9 cellular contexts compared by ENCODE assay signal in the genomic region with DNA sequence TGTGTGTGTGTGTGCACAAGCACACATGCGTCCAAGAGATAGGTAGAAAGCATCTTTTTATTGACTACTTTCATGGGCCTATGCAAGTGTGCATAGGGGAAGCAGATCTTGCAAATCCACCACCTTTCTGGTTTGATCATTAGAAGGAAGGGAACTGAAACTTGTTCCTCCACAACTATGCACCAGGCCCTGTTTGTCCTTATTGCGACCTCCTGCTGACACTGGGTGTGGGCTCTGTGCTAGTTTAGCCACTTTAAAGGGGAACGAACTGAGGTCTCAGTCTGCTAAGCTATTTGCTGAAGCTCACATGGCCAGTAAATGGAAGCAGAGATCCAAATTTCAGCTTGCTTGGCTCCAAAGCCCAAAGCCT. TPM values are rescaled to one million over a fixed set of nuclear protein-coding genes. Genes with fewer than 3 reads are reported as not detected.
DNase-seq lines count a peak whose midpoint lies in the region; ATAC-seq and TF ChIP-seq lines count a peak whose summit lies in the region.
"Had no signal": no experiment of that assay in that cellular context is flagged by ENCODE, and none has a peak within 500 bp of the region (broad histone marks: within the 10 kb centered on the region; RNA-seq: fewer than 3 reads in every experiment).

No MANE protein-coding gene starts in this region.

- H3K9me3 ChIP-seq in thyroid gland = no peaks in the 10 kb centered on the region

- no peak for TF ChIP-seq POLR2A in thyroid gland (IDR thresholded peaks at IDR 0.05)

- intact Hi-C loops in thyroid gland (cut with DNase I) = no loop called here

- ATAC-seq in GM19043 (IDR thresholded peaks at IDR 0.05; ENCODE audit: low read depth, unreplicated experiment) (peak; percentile 84), HG02884 (IDR thresholded peaks at IDR 0.05; ENCODE audit: unreplicated experiment) (peak; percentile 85)

- WGBS in thyroid gland, 2 donors = 45 to 53% methylated on average over 3 of the region's 3 CpGs

- no peaks in the 10 kb centered on the region for H3K4me1 ChIP-seq in thyroid gland

- H3K36me3 ChIP-seq in thyroid gland = no peaks in the 10 kb centered on the region

- no peaks in the 10 kb centered on the region for H3K27me3 ChIP-seq in thyroid gland

- no peak overlapping the region for H3K4me3 ChIP-seq in thyroid gland (replicated peaks in 1 of 3)

- no peak for TF ChIP-seq CTCF in thyroid gland (IDR thresholded peaks at IDR 0.05)

- H3K27ac ChIP-seq in thyroid gland = no peak overlapping the region

- DNase-seq in NOMO-1 (lab: John Stamatoyannopoulos, UW; ENCODE audit: unreplicated experiment in 2 of 2) = peak; percentile 90 to 97
- peak; percentile 19 for DNase-seq in retina
- DNase-seq in COLO829 (ENCODE audit: low spot score) = no peak
- no peak for DNase-seq in NCI-H69 (lab: John Stamatoyannopoulos, UW)
- no peak for DNase-seq in NK-92 (lab: John Stamatoyannopoulos, UW; ENCODE audit: unreplicated experiment)
- no peak for DNase-seq in thyroid gland
- DNase-seq: NCI-H524 had no signal

RNA-seq across cellular contexts. Expression of gene INSIG2, which starts 32.1 kb away (rescaled TPM):
- 10 to 100 TPM; 14.3 to 22.8 (median 17.0) TPM for total RNA-seq in thyroid gland

RNA-seq across cellular contexts. Expression of gene CCDC93, which starts 42.3 kb away (rescaled TPM):
- total RNA-seq in thyroid gland = 10 to 100 TPM; 25.6 to 52.4 (median 33.1) TPM

Comparison
In these comparisons a context has a peak if more than half of its experiments do, and no peak if none do; other contexts are left out.
1. DNase-seq: peak in NOMO-1 (2 of 2) and retina (single experiment); none in COLO829 (single experiment), NCI-H69 (single experiment), NK-92 (single experiment) and thyroid gland (0 of 2).